Comparison of ENCODE assay signal across 14 cellular contexts in the genomic region with DNA sequence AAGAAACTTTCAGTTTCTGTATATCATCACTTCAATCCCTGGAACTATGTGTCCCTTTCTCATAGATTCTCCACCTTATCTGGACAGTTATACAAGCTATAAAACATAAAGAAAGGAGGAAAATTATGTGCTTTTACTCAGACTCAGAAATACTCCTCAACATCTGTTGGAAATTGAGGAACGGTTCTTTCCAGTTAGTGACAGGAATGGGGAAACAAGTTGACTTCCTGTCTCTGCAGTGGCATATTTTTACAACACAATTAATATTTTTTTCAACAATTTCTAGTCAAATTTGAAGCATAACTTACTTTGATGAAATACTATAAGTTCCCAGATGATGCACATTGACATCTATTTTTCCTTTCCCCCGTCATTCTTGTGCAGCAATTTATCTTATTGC.
"Had no signal": no experiment of that assay in that cellular context is flagged by ENCODE, and none has a peak within 500 bp of the region (broad histone marks: within the 10 kb centered on the region; RNA-seq: fewer than 3 reads in every experiment).

No MANE protein-coding gene starts in this region.

- H3K27ac ChIP-seq: gastroesophageal sphincter, parathyroid adenoma, upper lobe of right lung had no signal

- H3K4me3 Mint-ChIP-seq: neural crest cell; stimulated activated naive CD8-positive, alpha-beta T cell treated with anti-CD3 and anti-CD28 coated beads, Interleukin-15, Interleukin-2, amounts not matched to agents 100 ng/mL and 50 ng/mL, for 24 hours had no signal

- DNase-seq: activated CD4-positive, alpha-beta T cell treated with anti-CD3 and anti-CD28 coated beads, Interleukin-2, amount 50 U/mL, for 48 hours; activated gamma-delta T cell treated with Interleukin-2 at 50 U/mL for 16 hours; activated T-cell treated with anti-CD3 and anti-CD28 coated beads, Interleukin-2, amount 50 U/mL, for 48 hours; kidney; left ventricle myocardium superior; mesendoderm; stimulated activated CD4-positive, alpha-beta T cell treated with anti-CD3 and anti-CD28 coated beads, Interleukin-15, amount 100 ng/mL, for 24 hours; stimulated activated CD4-positive, alpha-beta T cell treated with anti-CD3 and anti-CD28 coated beads, Interleukin-4, amount 100 ng/mL, for 24 hours; upper lobe of right lung had no signal

- H3K4me1 Mint-ChIP-seq: neural crest cell had no signal

- ATAC-seq: activated CD4-positive, CD25-positive, alpha-beta regulatory T cell treated with anti-CD3 and anti-CD28 coated beads, Interleukin-2, amount 50 U/mL, for 24 hours; gastroesophageal sphincter; left ventricle myocardium superior; upper lobe of right lung had no signal

- H3K27me3 Mint-ChIP-seq: stimulated activated naive CD8-positive, alpha-beta T cell treated with anti-CD3 and anti-CD28 coated beads, Interleukin-15, Interleukin-2, amounts not matched to agents 100 ng/mL and 50 ng/mL, for 24 hours had no signal

- H3K9me3 Mint-ChIP-seq: stimulated activated naive CD8-positive, alpha-beta T cell treated with anti-CD3 and anti-CD28 coated beads, Interleukin-15, Interleukin-2, amounts not matched to agents 100 ng/mL and 50 ng/mL, for 24 hours had no signal

- H3K4me1 ChIP-seq: gastroesophageal sphincter, parathyroid adenoma, upper lobe of right lung had no signal

- H3K4me3 ChIP-seq: gastroesophageal sphincter, upper lobe of right lung had no signal

- H3K9me3 ChIP-seq: upper lobe of right lung had no signal

- H3K27ac Mint-ChIP-seq: stimulated activated naive CD8-positive, alpha-beta T cell treated with anti-CD3 and anti-CD28 coated beads, Interleukin-15, Interleukin-2, amounts not matched to agents 100 ng/mL and 50 ng/mL, for 24 hours had no signal

- H3K27me3 ChIP-seq: gastroesophageal sphincter, upper lobe of right lung had no signal
